8 cellular contexts compared by ENCODE assay signal in genomic region chr10:69392481-69393000, GRCh38. TPM values are rescaled to one million over a fixed set of nuclear protein-coding genes. Genes with fewer than 3 reads are reported as not detected.
DNase-seq lines count a peak whose midpoint lies in the region; ATAC-seq lines count a peak whose summit lies in the region.

No MANE protein-coding gene starts in this region.

- DNase-seq in activated gamma-delta T cell treated with Interleukin-2 at 50 U/mL for 16 hours (peak; percentile 78), activated gamma-delta T cell (lab: John Stamatoyannopoulos, UW) (no peak), NCI-H2227 (lab: John Stamatoyannopoulos, UW; ENCODE audit: unreplicated experiment) (peak; percentile 87), left colon (peak; percentile 80 to 85)
- DNase-seq in activated CD4-positive, CD25-positive, alpha-beta regulatory T cell treated with anti-CD3 and anti-CD28 coated beads, Interleukin-2, amount 50 U/mL, for 72 hours: peak; percentile 69
- DNase-seq in central memory CD8-positive, alpha-beta T cell (ENCODE audit: low spot score in 2 of 2): peak; percentile 67 to 76
- DNase-seq in stimulated activated CD4-positive, alpha-beta T cell treated with anti-CD3 and anti-CD28 coated beads, Interleukin-4, amount 100 ng/mL, for 24 hours: peak; percentile 84

- H3K27ac Mint-ChIP-seq in central memory CD8-positive, alpha-beta T cell (ENCODE audit: low read depth): peak overlapping the region; percentile 57

- no peaks in the 10 kb centered on the region for H3K9me3 Mint-ChIP-seq in central memory CD8-positive, alpha-beta T cell

- no peak overlapping the region for H3K4me3 Mint-ChIP-seq in central memory CD8-positive, alpha-beta T cell

- ATAC-seq in HG03045 (IDR thresholded peaks at IDR 0.05; ENCODE audit: unreplicated experiment): peak; percentile 81
- ATAC-seq in central memory CD8-positive, alpha-beta T cell (replicated peaks; ENCODE audit: extremely low read depth, poor library complexity, severe bottlenecking): peak; percentile 90
- peak; percentile 93 for ATAC-seq in left colon

- H3K36me3 Mint-ChIP-seq in central memory CD8-positive, alpha-beta T cell (ENCODE audit: insufficient read depth): peaks cover 37% of the 10 kb centered on the region

- intact Hi-C loops in left colon (cut with DNase I, micrococcal nuclease): loop anchor here (5.0 kb wide), 1 partner anchor 155 kb away; no protein-coding TSS in a partner anchor

- H3K4me1 Mint-ChIP-seq in central memory CD8-positive, alpha-beta T cell: peaks cover 5% of the 10 kb centered on the region

- H3K27me3 Mint-ChIP-seq in central memory CD8-positive, alpha-beta T cell: no peaks in the 10 kb centered on the region

RNA-seq across cellular contexts. Expression of gene TACR2, which starts 24.2 kb away (rescaled TPM):
- 10 to 100 TPM in 1 of 2 donors, under 1 TPM in 1; 0.61 to 26.8 TPM for total RNA-seq in left colon

RNA-seq across cellular contexts. Expression of gene TSPAN15, which starts 58.7 kb away (rescaled TPM):
- 100 to 1,000 TPM; 142 to 145 TPM for total RNA-seq in left colon
